ENCODE assay signal across 2 cellular contexts in the genomic region with DNA sequence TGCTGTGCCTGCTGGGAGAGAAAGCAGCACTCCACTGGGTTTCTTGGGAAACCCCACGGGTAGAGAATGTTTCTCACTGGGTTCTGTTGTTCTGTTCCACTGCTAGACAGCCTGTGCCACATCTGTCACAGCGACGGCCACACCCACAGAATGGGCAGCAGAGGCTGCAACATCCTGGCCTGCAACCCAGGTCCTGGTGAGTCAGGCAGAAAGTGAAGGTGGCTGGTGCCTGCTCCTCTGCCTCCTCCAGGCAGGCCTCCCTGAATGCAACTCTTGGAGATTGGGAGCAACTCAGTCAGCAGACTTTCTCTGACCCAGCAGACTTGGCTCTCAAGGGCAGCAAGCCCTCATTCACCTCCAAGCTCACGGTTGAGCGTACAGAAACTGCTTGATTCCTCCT.
A peak's percentile ranks its signal among the peaks of the same experiment; 100 is the strongest.
TF ChIP-seq lines count a peak whose summit lies in the region.

No MANE protein-coding gene starts in this region.

TF ChIP-seq in HEK293, 187 proteins besides CTCF, POLR2A, EP300 and RAD21:
- no peak for TF ChIP-seq KLF9 (tag by site-specific recombination; IDR thresholded peaks at IDR 0.05; ENCODE audit: low read depth)
- peak; percentile 48 for TF ChIP-seq ZIC2 (tag by site-specific recombination; IDR thresholded peaks at IDR 0.05)
TF ChIP-seq in HEK293: peak in this region for 1.

TF ChIP-seq in H1, 55 proteins besides CTCF, POLR2A, EP300 and RAD21:
- TF ChIP-seq SP4 (IDR thresholded peaks at IDR 0.05; ENCODE audit: low read length) (no peak), POLR2AphosphoS5 (IDR thresholded peaks at IDR 0.05; ENCODE audit: low read depth, low read length) (no peak), GTF2F1 (IDR thresholded peaks at IDR 0.05; ENCODE audit: borderline replicate concordance, low read depth, low read length) (no peak), KDM4A (IDR thresholded peaks at IDR 0.05; ENCODE audit: low read depth, low read length, severe bottlenecking) (no peak), E2F6 (IDR thresholded peaks at IDR 0.05) (no peak), PHF8 (conservative IDR thresholded peaks at IDR 0.05; ENCODE audit: low read depth, low read length) (no peak), TEAD4 (IDR thresholded peaks at IDR 0.05; ENCODE audit: low read depth, low read length) (no peak), TBP (IDR thresholded peaks at IDR 0.05; ENCODE audit: low read depth, low read length) (no peak), CEBPB (IDR thresholded peaks at IDR 0.05; ENCODE audit: low read depth, low read length) (no peak), RBBP5 (IDR thresholded peaks at IDR 0.05; ENCODE audit: borderline replicate concordance, low read depth, low read length) (no peak), HDAC2 (IDR thresholded peaks at IDR 0.05; ENCODE audit: borderline replicate concordance in 1 of 2, low read depth in 2 of 2, low read length in 2 of 2) (no peak), EGR1 (IDR thresholded peaks at IDR 0.05; ENCODE audit: borderline replicate concordance, low read depth, low read length) (no peak), MAFK (IDR thresholded peaks at IDR 0.05; ENCODE audit: low read depth, low read length) (no peak), RNF2 (IDR thresholded peaks at IDR 0.05; ENCODE audit: borderline replicate concordance, low read depth, low read length, missing control alignments, poor library complexity, severe bottlenecking) (no peak), JUND (IDR thresholded peaks at IDR 0.05; ENCODE audit: low read length) (no peak), EZH2 (IDR thresholded peaks at IDR 0.05; ENCODE audit: low read depth, low read length, severe bottlenecking) (no peak)
TF ChIP-seq in H1: peak in this region for 0.
